ENCODE assay signal across 16 cellular contexts in the genomic region with DNA sequence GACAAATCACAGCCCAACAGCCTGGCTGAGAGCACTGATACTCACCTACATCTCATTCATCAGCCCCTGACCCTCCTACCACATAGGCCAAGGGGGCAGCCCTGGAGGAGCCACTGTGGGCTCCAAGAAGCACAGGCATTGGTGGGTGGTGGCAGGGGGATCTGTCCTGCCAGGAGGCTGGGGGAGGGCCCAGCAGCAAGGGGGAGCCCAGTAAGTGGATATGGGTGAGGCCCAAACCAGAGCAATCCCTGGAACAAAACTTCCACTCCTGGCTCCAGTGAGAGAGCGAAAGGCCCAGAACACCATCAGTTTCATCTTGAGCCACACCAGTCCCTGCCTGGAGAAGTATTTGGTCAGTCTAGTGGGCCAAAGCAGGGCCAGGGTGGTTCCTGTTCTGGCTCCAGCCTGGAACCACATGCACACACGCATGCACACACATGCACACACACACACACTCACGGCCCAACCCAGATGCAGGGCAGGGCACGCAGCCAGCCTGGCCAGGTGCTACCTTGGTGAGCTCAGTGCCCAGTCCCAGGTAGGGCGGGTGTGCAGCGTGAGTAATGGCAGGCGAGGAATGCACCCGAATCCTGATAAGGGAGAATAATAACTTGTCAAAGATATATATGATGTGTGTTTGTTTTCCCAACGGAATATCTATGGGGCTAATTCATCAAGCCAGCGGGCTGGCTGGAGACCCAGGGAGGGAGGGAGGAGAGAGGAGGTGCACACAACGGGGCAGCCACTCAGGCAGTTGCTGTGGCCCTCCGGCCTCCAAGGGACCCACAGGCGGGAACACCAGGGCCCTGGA.
DNase-seq lines count a peak whose midpoint lies in the region; ATAC-seq and TF ChIP-seq lines count a peak whose summit lies in the region.
"Had no signal": no experiment of that assay in that cellular context is flagged by ENCODE, and none has a peak within 500 bp of the region (broad histone marks: within the 10 kb centered on the region; RNA-seq: fewer than 3 reads in every experiment).

No MANE protein-coding gene starts in this region.

- no peaks in the 10 kb centered on the region for H3K9me3 ChIP-seq in left lung
- no peaks in the 10 kb centered on the region for H3K9me3 ChIP-seq in stomach
- H3K9me3 ChIP-seq: BLaER1 had no signal

- TF ChIP-seq CTCF in left lung (IDR thresholded peaks at IDR 0.05) (no peak), stomach (IDR thresholded peaks at IDR 0.05) (no peak)

- intact Hi-C loops in left lung (cut with DNase I) = no loop called here
- intact Hi-C loops in stomach (cut with DNase I; ENCODE audit: low total_unique reads) = no loop called here

- DNase-seq in NCI-H774 (lab: John Stamatoyannopoulos, UW) (peak; percentile 33), left lung (no peak), stomach (peak; percentile 81), HuH-7.5 (ENCODE audit: low spot score) (no peak), KBM-7 (no peak)
- DNase-seq in activated CD8-positive, alpha-beta memory T cell treated with anti-CD3 and anti-CD28 coated beads, Interleukin-2, amount 50 U/mL, for 48 hours = peak; percentile 43
- DNase-seq: activated B cell treated with CpG ODN at 0.5 μM for 24 hours; activated naive CD4-positive, alpha-beta T cell treated with Interleukin-2 at 50 U/mL for 16 hours; cortex of kidney; erythroblast; H9; NCI-H1694; stimulated activated CD4-positive, alpha-beta T cell treated with anti-CD3 and anti-CD28 coated beads, Interleukin-2, amount 100 ng/mL, for 48 hours; substantia nigra had no signal

- H3K27ac ChIP-seq in left lung (no peak overlapping the region), stomach (no peak overlapping the region)
- H3K27ac ChIP-seq: BLaER1 had no signal

- no peak for TF ChIP-seq EP300 in stomach (IDR thresholded peaks at IDR 0.05)

- H3K4me3 ChIP-seq in left lung (no peak overlapping the region), stomach (no peak overlapping the region)
- H3K4me3 ChIP-seq: BLaER1 had no signal

- 30 to 43% (median 36%) methylated on average over 10 to 13 of the region's 13 CpGs for WGBS in stomach, 5 donors

- H3K27me3 ChIP-seq in left lung (peaks cover 0 to 42% of the 10 kb centered on the region in 2 donors), stomach (peaks cover 0 to 47% (median 0%) of the 10 kb centered on the region in 3 donors)
- H3K27me3 ChIP-seq: BLaER1 had no signal

- H3K36me3 ChIP-seq in left lung (no peaks in the 10 kb centered on the region), stomach (no peaks in the 10 kb centered on the region)
- H3K36me3 ChIP-seq: BLaER1 had no signal

- ATAC-seq in left lung = peak; percentile 55
- ATAC-seq in GM21515 (IDR thresholded peaks at IDR 0.05; ENCODE audit: unreplicated experiment) = no peak

- H3K4me1 ChIP-seq in left lung (no peaks in the 10 kb centered on the region), stomach (peaks cover 0 to 9% (median 5%) of the 10 kb centered on the region in 4 donors)
- H3K4me1 ChIP-seq: BLaER1 had no signal

- in situ Hi-C loops in KBM-7 (cut with MboI; ENCODE audit: low pct_unique_long_range_greater_than_20kb, low sequenced_read_pairs) = no loop called here

- TF ChIP-seq POLR2A in stomach (IDR thresholded peaks at IDR 0.05) = no peak

Comparison
In these comparisons a context has a peak if more than half of its experiments do, and no peak if none do; other contexts are left out.
1. DNase-seq: peak in NCI-H774 (single experiment), activated CD8-positive, alpha-beta memory T cell treated with anti-CD3 and anti-CD28 coated beads, Interleukin-2, amount 50 U/mL, for 48 hours (single experiment) and stomach (single experiment); none in left lung (0 of 2), HuH-7.5 (single experiment) and KBM-7 (single experiment).